18 cellular contexts compared by ENCODE assay signal in genomic region chr22:40070701-40071100, GRCh38.
DNase-seq lines count a peak whose midpoint lies in the region; ATAC-seq, FAIRE-seq and TF ChIP-seq lines count a peak whose summit lies in the region.
"Had no signal": no experiment of that assay in that cellular context is flagged by ENCODE, and none has a peak within 500 bp of the region (broad histone marks: within the 10 kb centered on the region; RNA-seq: fewer than 3 reads in every experiment).

No MANE protein-coding gene starts in this region.

- FAIRE-seq in urothelium cell line (lab: Jason Lieb, UNC): no peak
- FAIRE-seq: RCC 7860 had no signal

- no peak for DNase-seq in Right ventricle myocardium inferior (ENCODE audit: missing footprints)
- no peak for DNase-seq in right atrium auricular region (ENCODE audit: low spot score)
- DNase-seq in RPMI7951 (ENCODE audit: low read depth): peak; percentile 9
- DNase-seq in hepatic stellate cell (ENCODE audit: low spot score): peak; percentile 34
- peak; percentile 25 for DNase-seq in urothelium cell line (ENCODE audit: low spot score)
- DNase-seq in thyroid gland: no peak
- no peak for DNase-seq in NK-92 treated with Interleukin-12 subunit alpha and Interleukin-12 subunit beta, amount 100 ng/mL, for 24 hours (lab: John Stamatoyannopoulos, UW)
- no peak for DNase-seq in DMS53 (lab: John Stamatoyannopoulos, UW)
- DNase-seq: activated CD4-positive, alpha-beta T cell treated with anti-CD3 and anti-CD28 coated beads for 1 hour; DMS79; NCI-H187 treated with DMSO at 0.1 percent for 48 hours; NCI-H748 treated with DMSO at 0.1 percent for 48 hours; nephron progenitor cell; stomach had no signal

- no peak for TF ChIP-seq POLR2A in thyroid gland (IDR thresholded peaks at IDR 0.05)

- intact Hi-C loops in Right ventricle myocardium inferior (cut with DNase I): loop anchor here (5.0 kb wide), 1 partner anchor 107 kb away; the partner anchor contains the start of gene TNRC6B
- intact Hi-C loops in thyroid gland (cut with DNase I): no loop called here

- H3K9me3 ChIP-seq in right atrium auricular region (no peaks in the 10 kb centered on the region), thyroid gland (no peaks in the 10 kb centered on the region)
- H3K9me3 ChIP-seq: stomach had no signal

- no peaks in the 10 kb centered on the region for H3K36me3 ChIP-seq in right atrium auricular region
- H3K36me3 ChIP-seq in thyroid gland: no peaks in the 10 kb centered on the region
- H3K36me3 ChIP-seq: stomach had no signal

- peak overlapping the region in 1 of 2 donors; percentile 14 for H3K27ac ChIP-seq in right atrium auricular region
- no peak overlapping the region for H3K27ac ChIP-seq in thyroid gland
- H3K27ac ChIP-seq: coronary artery, epithelial cell of prostate, stomach had no signal

- no peak overlapping the region for H3K4me3 ChIP-seq in right atrium auricular region
- no peak overlapping the region for H3K4me3 ChIP-seq in thyroid gland (replicated peaks in 1 of 3)
- H3K4me3 ChIP-seq: coronary artery, stomach had no signal

- no peak for TF ChIP-seq CTCF in right atrium auricular region (IDR thresholded peaks at IDR 0.05)
- TF ChIP-seq CTCF in thyroid gland (IDR thresholded peaks at IDR 0.05): no peak

- peak; percentile 68 for ATAC-seq in Right ventricle myocardium inferior
- ATAC-seq: sciatic nerve had no signal

- H3K27me3 ChIP-seq in right atrium auricular region: no peaks in the 10 kb centered on the region
- no peaks in the 10 kb centered on the region for H3K27me3 ChIP-seq in thyroid gland
- H3K27me3 ChIP-seq: stomach had no signal

- H3K4me1 ChIP-seq in right atrium auricular region (peaks cover 0 to 19% of the 10 kb centered on the region in 2 donors), thyroid gland (peaks cover 15% of the 10 kb centered on the region in 2 donors)

Comparison
In these comparisons a context has a peak if more than half of its experiments do, and no peak if none do; other contexts are left out.
1. DNase-seq: peak in RPMI7951 (single experiment), hepatic stellate cell (single experiment) and urothelium cell line (single experiment); none in Right ventricle myocardium inferior (single experiment), right atrium auricular region (single experiment), thyroid gland (0 of 2), NK-92 treated with Interleukin-12 subunit alpha and Interleukin-12 subunit beta, amount 100 ng/mL, for 24 hours (single experiment) and DMS53 (single experiment).